ENCODE assay signal across 2 cellular contexts in genomic region chr22:26489447-26490036, GRCh38.
TF ChIP-seq lines count a peak whose summit lies in the region.

No MANE protein-coding gene starts in this region.

TF ChIP-seq in GM12891, 5 proteins besides CTCF, POLR2A, EP300 and RAD21:
- TF ChIP-seq POLR2AphosphoS5 (IDR thresholded peaks at IDR 0.05; ENCODE audit: low read depth, low read length) (peak; percentile 49; the same call in 1 of the 2 replicates), POU2F2 (IDR thresholded peaks at IDR 0.05; ENCODE audit: low read depth, low read length) (no peak), PAX5 (IDR thresholded peaks at IDR 0.05; ENCODE audit: insufficient read depth, low read length, severe bottlenecking) (no peak), SPI1 (IDR thresholded peaks at IDR 0.05; ENCODE audit: low read depth, low read length) (no peak)

TF ChIP-seq in HepG2, 621 proteins besides CTCF, POLR2A, EP300 and RAD21 (continues in another document):
- TF ChIP-seq NFYB (CRISPR knock-in tag; IDR thresholded peaks at IDR 0.05), result no peak
- TF ChIP-seq ZNF317 (CRISPR knock-in tag; IDR thresholded peaks at IDR 0.05), result peak; percentile 94
- no peak for TF ChIP-seq FOXA1 (IDR thresholded peaks at IDR 0.05)
- TF ChIP-seq FOXA1 (CRISPR knock-in tag; IDR thresholded peaks at IDR 0.05), result peak; percentile 64; the same call in 1 of the 2 replicates
- no peak for TF ChIP-seq ZBTB39 (CRISPR knock-in tag; IDR thresholded peaks at IDR 0.05)
- peak; percentile 32; the same call in 1 of the 2 replicates for TF ChIP-seq GATAD2A (CRISPR knock-in tag; IDR thresholded peaks at IDR 0.05)
- 0 out of 2 replicates have a peak, but pooled peaks have one; percentile 6 for TF ChIP-seq BCL6 (CRISPR knock-in tag; IDR thresholded peaks at IDR 0.05)
- peak; percentile 14; the same call in 1 of the 2 replicates for TF ChIP-seq FOXP4 (CRISPR knock-in tag; IDR thresholded peaks at IDR 0.05)
- 0 out of 2 replicates have a peak, but pooled peaks have one; percentile 12 for TF ChIP-seq PITX1 (CRISPR knock-in tag; IDR thresholded peaks at IDR 0.05)
- TF ChIP-seq ELF3 (CRISPR knock-in tag; IDR thresholded peaks at IDR 0.05), result 0 out of 2 replicates have a peak, but pooled peaks have one; percentile 12
- TF ChIP-seq GABPA (IDR thresholded peaks at IDR 0.05; ENCODE audit: low read depth, low read length), result no peak
- 0 out of 2 replicates have a peak, but pooled peaks have one; percentile 25 for TF ChIP-seq GABPA (CRISPR knock-in tag; IDR thresholded peaks at IDR 0.05; ENCODE audit: low read depth)
- TF ChIP-seq HNF4A (CRISPR knock-in tag; IDR thresholded peaks at IDR 0.05), result peak; percentile 59
- 0 out of 2 replicates have a peak, but pooled peaks have one; percentile 20 for TF ChIP-seq ETV5 (CRISPR knock-in tag; IDR thresholded peaks at IDR 0.05; ENCODE audit: borderline replicate concordance)
- peak; percentile 11; the same call in 1 of the 2 replicates for TF ChIP-seq CREB1 (IDR thresholded peaks at IDR 0.05)
- peak; percentile 65 for TF ChIP-seq CREB1 (CRISPR knock-in tag; IDR thresholded peaks at IDR 0.05)
- peak; percentile 46 for TF ChIP-seq RBFOX2 (IDR thresholded peaks at IDR 0.05; ENCODE audit: low read depth, low read length)
- TF ChIP-seq PAXIP1 (CRISPR knock-in tag; conservative IDR thresholded peaks at IDR 0.05), result peak; percentile 48; the same call in 1 of the 2 replicates
- no peak for TF ChIP-seq AFF4 (CRISPR knock-in tag; IDR thresholded peaks at IDR 0.05)
- no peak for TF ChIP-seq SOX13 (IDR thresholded peaks at IDR 0.05)
- TF ChIP-seq SOX13 (CRISPR knock-in tag; conservative IDR thresholded peaks at IDR 0.05 in 1 of 2, IDR thresholded peaks at IDR 0.05 in 1 of 2), result peak in 1 of 2 experiments; percentile 35; a peak in 1 of 4 replicates
- no peak for TF ChIP-seq CERS6 (CRISPR knock-in tag; IDR thresholded peaks at IDR 0.05)
- peak; percentile 90 for TF ChIP-seq ZBTB21 (CRISPR knock-in tag; IDR thresholded peaks at IDR 0.05)
- no peak for TF ChIP-seq ZNF703 (CRISPR knock-in tag; IDR thresholded peaks at IDR 0.05; ENCODE audit: borderline replicate concordance)
- no peak for TF ChIP-seq E2F5 (CRISPR knock-in tag; conservative IDR thresholded peaks at IDR 0.05)
- 0 out of 2 replicates have a peak, but pooled peaks have one; percentile 28 for TF ChIP-seq GABPB1 (CRISPR knock-in tag; IDR thresholded peaks at IDR 0.05)
- TF ChIP-seq ZGPAT (CRISPR knock-in tag; IDR thresholded peaks at IDR 0.05), result peak; percentile 32; the same call in 1 of the 2 replicates
- 0 out of 2 replicates have a peak, but pooled peaks have one; percentile 31 for TF ChIP-seq YEATS4 (CRISPR knock-in tag; IDR thresholded peaks at IDR 0.05; ENCODE audit: borderline replicate concordance)
- no peak for TF ChIP-seq ZNF652 (CRISPR knock-in tag; IDR thresholded peaks at IDR 0.05; ENCODE audit: borderline replicate concordance, low read depth)
- TF ChIP-seq NBN (conservative IDR thresholded peaks at IDR 0.05), result no peak
- TF ChIP-seq HOXA3 (CRISPR knock-in tag; IDR thresholded peaks at IDR 0.05), result peak; percentile 34; the same call in 1 of the 2 replicates
- TF ChIP-seq ZFX (CRISPR knock-in tag; IDR thresholded peaks at IDR 0.05; ENCODE audit: low read depth), result peak; percentile 54; the same call in 1 of the 2 replicates
- peak; percentile 63; the same call in 1 of the 2 replicates for TF ChIP-seq ZFP36L1 (CRISPR knock-in tag; IDR thresholded peaks at IDR 0.05)
- 0 out of 2 replicates have a peak, but pooled peaks have one; percentile 16 for TF ChIP-seq POLR2AphosphoS5 (IDR thresholded peaks at IDR 0.05; ENCODE audit: low read depth, low read length)
- no peak for TF ChIP-seq NFATC3 (CRISPR knock-in tag; IDR thresholded peaks at IDR 0.05)
- no peak; the same call in 1 of the 2 replicates for TF ChIP-seq HDAC1 (CRISPR knock-in tag; IDR thresholded peaks at IDR 0.05)
- no peak for TF ChIP-seq ATF5 (CRISPR knock-in tag; IDR thresholded peaks at IDR 0.05; ENCODE audit: low read depth)
- no peak for TF ChIP-seq NFKBIZ (CRISPR knock-in tag; IDR thresholded peaks at IDR 0.05)
- TF ChIP-seq FOXA3 (CRISPR knock-in tag; IDR thresholded peaks at IDR 0.05), result peak; percentile 75; the same call in 1 of the 2 replicates
- no peak for TF ChIP-seq ZFP36L2 (CRISPR knock-in tag; IDR thresholded peaks at IDR 0.05)
- TF ChIP-seq ZHX1 (CRISPR knock-in tag; IDR thresholded peaks at IDR 0.05; ENCODE audit: low read depth), result peak; percentile 54; the same call in 1 of the 2 replicates
